ENCODE assay signal across 8 cellular contexts in the genomic region with DNA sequence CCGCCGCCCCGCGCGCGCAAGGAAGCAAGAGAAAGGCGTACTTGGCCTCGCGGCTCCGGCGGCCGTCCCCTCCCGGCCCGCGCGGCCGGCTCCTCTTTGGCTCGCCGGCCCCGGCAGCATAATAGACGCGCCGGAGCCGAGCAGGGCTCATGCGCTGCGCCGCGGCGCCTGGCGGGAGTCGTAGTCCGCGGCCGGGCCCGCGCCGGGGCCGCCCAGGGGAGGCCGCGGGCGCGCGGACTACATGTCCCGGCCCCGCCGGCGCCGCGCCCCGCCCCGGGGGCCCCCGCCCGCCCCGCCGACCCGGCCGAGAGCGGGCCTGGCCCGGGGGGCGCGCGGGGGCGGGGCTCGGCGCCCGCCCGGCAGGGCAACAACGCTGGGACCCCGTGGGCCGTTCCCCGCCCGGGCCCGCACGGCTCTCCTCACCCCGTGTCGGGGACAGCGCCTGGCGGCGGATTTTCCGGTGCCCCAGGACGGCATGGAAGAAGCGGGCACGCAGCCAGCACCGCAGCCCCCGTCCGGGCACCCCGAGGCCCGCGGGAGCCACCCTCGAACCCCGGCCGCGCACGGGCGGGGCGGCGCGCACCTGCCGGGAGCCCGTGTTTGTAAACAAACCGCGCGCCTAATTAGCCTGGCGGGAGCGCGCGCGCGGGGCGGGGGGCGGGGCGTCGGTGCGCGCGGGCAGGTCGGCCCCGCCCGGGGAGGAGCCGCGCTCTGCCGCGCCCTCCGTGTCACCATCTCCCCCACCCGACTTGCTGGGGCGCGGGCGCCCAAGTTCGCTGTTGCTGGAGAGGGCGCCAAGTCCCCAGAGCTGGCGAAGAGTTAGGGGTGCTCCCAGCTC. TPM values are rescaled to one million over a fixed set of nuclear protein-coding genes. Genes with fewer than 3 reads are reported as not detected.
DNase-seq lines count a peak whose midpoint lies in the region; ATAC-seq and TF ChIP-seq lines count a peak whose summit lies in the region.

A gene (minus strand): TSS at position 123 of the 838 bp plus-strand sequence. CDS start 14,549 bp downstream, outside the sequence.

- H3K79me2 ChIP-seq in parathyroid adenoma: peaks cover 22% of the 10 kb centered on the region

- no peaks in the 10 kb centered on the region for H3K36me3 Mint-ChIP-seq in activated naive CD8-positive, alpha-beta T cell

- H3K4me3 ChIP-seq in GM06990 (replicated peaks; ENCODE audit: low read depth, low read length) (peak within 1 kb of the TSS; percentile 82), parathyroid adenoma (ENCODE audit: low read depth, low read length) (peak within 1 kb of the TSS; percentile 76), thyroid gland (replicated peaks in 1 of 3) (peak within 1 kb of the TSS; percentile 63 to 65 (median 64))

- ATAC-seq in Right ventricle myocardium inferior: peak; percentile 97

- H3K9me3 ChIP-seq in parathyroid adenoma (ENCODE audit: control insufficient read depth, low read length): no peaks in the 10 kb centered on the region
- H3K9me3 ChIP-seq in thyroid gland: no peaks in the 10 kb centered on the region

- H3K27me3 Mint-ChIP-seq in activated naive CD8-positive, alpha-beta T cell: peaks cover 4% of the 10 kb centered on the region

- H3K4me1 Mint-ChIP-seq in activated naive CD8-positive, alpha-beta T cell (ENCODE audit: low read depth): peaks cover 24% of the 10 kb centered on the region

- peak; percentile 67 to 94 for TF ChIP-seq POLR2A in thyroid gland (IDR thresholded peaks at IDR 0.05)

- intact Hi-C loops in Right ventricle myocardium inferior (cut with DNase I) (loop anchor here (1.0 to 5.0 kb wide), 3 partner anchors 43 to 259 kb away; a partner anchor contains a TSS), thyroid gland (cut with DNase I) (loop anchor here (5.0 to 10.0 kb wide), 2 partner anchors 41 to 67 kb away; a partner anchor contains a TSS)

- peaks cover 2% of the 10 kb centered on the region; the same call in 1 of the 2 replicates for H3K27me3 ChIP-seq in GM06990 (replicated peaks; ENCODE audit: control insufficient read depth, insufficient read depth, low read length)
- H3K27me3 ChIP-seq in parathyroid adenoma (ENCODE audit: control insufficient read depth, insufficient read depth, low read length): no peaks in the 10 kb centered on the region
- no peaks in the 10 kb centered on the region for H3K27me3 ChIP-seq in thyroid gland

- H3K27ac ChIP-seq in parathyroid adenoma (peak within 1 kb of the TSS; percentile 77), thyroid gland (peak within 1 kb of the TSS; percentile 95 to 98 (median 98))

- peaks cover 4% of the 10 kb centered on the region for H3K4me1 ChIP-seq in parathyroid adenoma
- peaks cover 20 to 23% of the 10 kb centered on the region in 2 donors for H3K4me1 ChIP-seq in thyroid gland

- no peak for TF ChIP-seq CTCF in GM06990 (IDR thresholded peaks at IDR 0.05; ENCODE audit: insufficient read depth, low read length, poor library complexity, severe bottlenecking)
- TF ChIP-seq CTCF in parathyroid adenoma (IDR thresholded peaks at IDR 0.05): no peak
- TF ChIP-seq CTCF in thyroid gland (IDR thresholded peaks at IDR 0.05): peak in 1 of 6 experiments; percentile 3

- WGBS in thyroid gland, 2 donors: 0% methylated on average over 4 of the region's 131 CpGs; no CpG with 5 or more reads in 1 of the 2 donors

- H3K36me3 ChIP-seq in GM06990 (ENCODE audit: control insufficient read depth, insufficient read depth, low read length) (no peaks in the 10 kb centered on the region), parathyroid adenoma (ENCODE audit: control insufficient read depth, insufficient read depth, low read length) (no peaks in the 10 kb centered on the region), thyroid gland (no peaks in the 10 kb centered on the region)

- peak within 1 kb of the TSS; percentile 96 for H3K4me2 ChIP-seq in parathyroid adenoma (ENCODE audit: low read length)

- peak within 1 kb of the TSS; percentile 91 for H3K4me3 Mint-ChIP-seq in activated naive CD8-positive, alpha-beta T cell

- no peaks in the 10 kb centered on the region for H3K9me3 Mint-ChIP-seq in activated naive CD8-positive, alpha-beta T cell (ENCODE audit: low read depth)

- peak within 1 kb of the TSS; percentile 28 for H3K9ac ChIP-seq in parathyroid adenoma

- H2AFZ ChIP-seq in parathyroid adenoma: peak within 1 kb of the TSS; percentile 83

- H3K27ac Mint-ChIP-seq in activated naive CD8-positive, alpha-beta T cell: peak within 1 kb of the TSS; percentile 81

- peak; percentile 93 for DNase-seq in GM06990 (ENCODE audit: extremely low read depth, insufficient read length)
- DNase-seq in HEK293T (ENCODE audit: extremely low spot score): peak; percentile 92
- DNase-seq in MV-4-11 (lab: John Stamatoyannopoulos, UW): peak; percentile 73
- DNase-seq in SKM-1 treated with dmso at 0.1 percent for 144 hours (lab: John Stamatoyannopoulos, UW; ENCODE audit: unreplicated experiment): peak; percentile 76
- DNase-seq in Right ventricle myocardium inferior (ENCODE audit: missing footprints): peak; percentile 95
- peak; percentile 88 to 89 for DNase-seq in thyroid gland

- POLR2A ChIA-PET in HEK293T (lab: Yijun Ruan, JAX): interaction anchor here (1.1 kb wide), 1 partner anchor 68 kb away, joined by 4 read pairs; a partner anchor contains a TSS

- CTCF ChIA-PET in HEK293T (lab: Yijun Ruan, JAX): no interaction called here

TF ChIP-seq in HEK293T, 16 proteins besides CTCF, POLR2A, EP300 and RAD21:
- no peak for TF ChIP-seq ARNT (IDR thresholded peaks at IDR 0.05)
- TF ChIP-seq LEF1 (IDR thresholded peaks at IDR 0.05; ENCODE audit: borderline replicate concordance): 0 out of 2 replicates have a peak, but pooled peaks have one; percentile 33

RNA-seq across cellular contexts. Expression of the gene that starts here (rescaled TPM):
- 31.6 TPM for total RNA-seq in Right ventricle myocardium inferior
- total RNA-seq in thyroid gland: 10 to 100 TPM; 21.6 to 42.7 (median 28.7) TPM

Comparison
In these comparisons a context has a peak if more than half of its experiments do, and no peak if none do; other contexts are left out.
1. Peak in every context shown above with its lines: DNase-seq, ATAC-seq, H3K4me3 ChIP-seq and H3K27ac ChIP-seq.